Comparison of ENCODE assay signal across 27 cellular contexts in the genomic region with DNA sequence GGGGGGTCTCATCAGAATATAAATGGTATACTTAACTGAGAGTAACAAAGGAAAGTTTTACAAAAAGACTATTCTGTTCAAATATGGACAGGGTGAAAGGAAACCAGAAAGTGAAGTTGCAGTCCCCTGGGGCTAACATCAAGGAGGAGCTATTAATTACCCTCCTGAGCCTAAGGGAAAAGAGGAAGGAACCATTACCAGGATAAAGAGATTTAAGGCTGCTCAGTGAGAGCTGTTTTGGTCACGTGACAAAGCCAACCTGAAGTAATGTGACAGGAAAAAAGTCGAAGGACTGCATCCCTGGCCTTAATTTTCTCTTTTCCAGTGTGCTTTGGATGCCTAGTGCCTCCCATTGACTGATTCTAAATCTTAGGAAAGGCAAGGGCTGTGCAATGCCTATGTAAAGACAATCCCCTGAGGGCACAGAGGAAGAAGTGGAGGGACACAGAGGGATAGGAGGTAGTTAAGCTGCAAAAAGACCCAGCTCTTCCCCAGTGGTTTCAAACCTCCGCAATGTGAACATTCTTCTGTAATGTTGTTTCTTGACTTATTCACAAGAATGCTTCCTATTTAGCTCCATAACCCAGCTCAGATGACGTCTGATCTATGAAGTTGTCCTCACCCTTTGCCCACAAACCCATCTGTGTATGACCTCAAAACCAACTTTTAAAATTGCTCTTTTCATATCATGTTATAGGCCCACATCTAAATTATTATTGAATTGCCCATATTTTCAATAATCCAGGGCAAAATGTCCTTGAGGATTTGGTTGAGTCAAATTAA.
A peak's percentile ranks its signal among the peaks of the same experiment; 100 is the strongest.
DNase-seq lines count a peak whose midpoint lies in the region; ATAC-seq, FAIRE-seq and TF ChIP-seq lines count a peak whose summit lies in the region.
"Had no signal": no experiment of that assay in that cellular context is flagged by ENCODE, and none has a peak within 500 bp of the region (broad histone marks: within the 10 kb centered on the region; RNA-seq: fewer than 3 reads in every experiment).

No MANE protein-coding gene starts in this region.

- peak; percentile 42 for ATAC-seq in CD8-positive, alpha-beta T cell
- ATAC-seq in K562, result no peak
- ATAC-seq: activated CD4-positive, CD25-positive, alpha-beta regulatory T cell treated with anti-CD3 and anti-CD28 coated beads, Interleukin-2, amount 50 U/mL, for 24 hours; activated CD8-positive, alpha-beta T cell treated with anti-CD3 and anti-CD28 coated beads, Interleukin-2, amount 10 ng/mL, durations not matched to agents 7 days and 5 days; gastroesophageal sphincter; sciatic nerve had no signal

- no peak overlapping the region for H3K4me2 ChIP-seq in K562 (ENCODE audit: insufficient read depth, low read length)
- H3K4me2 ChIP-seq in keratinocyte (ENCODE audit: control insufficient read depth, extremely low read depth, insufficient read depth, low read depth, low read length), result no peak overlapping the region

- intact Hi-C loops in CD8-positive, alpha-beta T cell (cut with DNase I, micrococcal nuclease), result no loop called here
- intact Hi-C loops in K562 (cut with micrococcal nuclease) (no loop called here), spleen (cut with DNase I; ENCODE audit: low total_unique reads) (no loop called here)

- FAIRE-seq in K562 (lab: Jason Lieb, UNC), result peak; percentile 26
- peak; percentile 13 for FAIRE-seq in keratinocyte (lab: Jason Lieb, UNC)
- FAIRE-seq: colon, GM12891 had no signal

- H3K79me2 ChIP-seq in K562 (ENCODE audit: control insufficient read depth, insufficient read depth, low read length) (no peaks in the 10 kb centered on the region), keratinocyte (ENCODE audit: control insufficient read depth, insufficient read depth, low read length) (no peaks in the 10 kb centered on the region)

- 78% methylated on average over 4 of the region's 4 CpGs for WGBS in K562 (ENCODE audit: insufficient coverage, low coverage, missing lambda C conversion rate)
- 44 to 51% (median 49%) methylated on average over 4 of the region's 4 CpGs for WGBS in spleen, 5 donors

- TF ChIP-seq POLR2A in K562 (conservative IDR thresholded peaks at IDR 0.05) (no peak), spleen (IDR thresholded peaks at IDR 0.05) (no peak)

- no peak overlapping the region for H2AFZ ChIP-seq in K562 (ENCODE audit: low read depth, low read length)
- no peak overlapping the region for H2AFZ ChIP-seq in keratinocyte (ENCODE audit: control insufficient read depth, low read length)

- TF ChIP-seq CTCF in CD8-positive, alpha-beta T cell (IDR thresholded peaks at IDR 0.05), result no peak
- no peak for TF ChIP-seq CTCF in K562 (IDR thresholded peaks at IDR 0.05 in 2 of 3, conservative IDR thresholded peaks at IDR 0.05 in 1 of 3; ENCODE audit: insufficient read depth in 2 of 3, low read depth in 1 of 3, low read length in 3 of 3)
- no peak for TF ChIP-seq CTCF in keratinocyte (optimal IDR thresholded peaks at IDR 0.05 in 1 of 3, IDR thresholded peaks at IDR 0.05 in 1 of 3, conservative IDR thresholded peaks at IDR 0.05 in 1 of 3; ENCODE audit: extremely low read depth in 1 of 3, insufficient read depth in 2 of 3, low read length in 3 of 3)
- TF ChIP-seq CTCF in spleen (IDR thresholded peaks at IDR 0.05 in 8 of 11, conservative IDR thresholded peaks at IDR 0.05 in 3 of 11), result no peak

- no peak overlapping the region for H3K4me3 ChIP-seq in CD8-positive, alpha-beta T cell (ENCODE audit: low read depth, low read length)
- H3K4me3 ChIP-seq in K562, result no peak overlapping the region
- H3K4me3 ChIP-seq in keratinocyte (ENCODE audit: control insufficient read depth in 2 of 3, extremely low read depth in 1 of 3, insufficient read depth in 2 of 3, low read depth in 1 of 3, low read length in 3 of 3), result no peak overlapping the region
- no peak overlapping the region for H3K4me3 ChIP-seq in spleen
- H3K4me3 ChIP-seq: adrenal gland, gastroesophageal sphincter, Peyer's patch had no signal

- no peaks in the 10 kb centered on the region for H3K9me3 ChIP-seq in CD8-positive, alpha-beta T cell (ENCODE audit: low read length)
- H3K9me3 ChIP-seq in K562 (replicated peaks; ENCODE audit: control insufficient read depth, insufficient read depth, low read depth, low read length), result no peaks in the 10 kb centered on the region
- H3K9me3 ChIP-seq in keratinocyte (ENCODE audit: control insufficient read depth, low read depth, low read length), result no peaks in the 10 kb centered on the region
- H3K9me3 ChIP-seq in spleen, result no peaks in the 10 kb centered on the region
- H3K9me3 ChIP-seq: adrenal gland, gastroesophageal sphincter, Peyer's patch had no signal

- no peaks in the 10 kb centered on the region for H3K36me3 Mint-ChIP-seq in CD8-positive, alpha-beta T cell
- H3K36me3 Mint-ChIP-seq: CD4-positive, alpha-beta memory T cell had no signal

- H4K20me1 ChIP-seq in K562 (replicated peaks; ENCODE audit: control insufficient read depth, insufficient read depth, low read length) (no peaks in the 10 kb centered on the region), keratinocyte (ENCODE audit: control insufficient read depth, extremely low read depth, insufficient read depth, low read length) (no peaks in the 10 kb centered on the region)

- H3K4me3 Mint-ChIP-seq in CD8-positive, alpha-beta T cell, result no peak overlapping the region
- H3K4me3 Mint-ChIP-seq: activated CD8-positive, alpha-beta T cell treated with anti-CD3 and anti-CD28 coated beads, Interleukin-2, amount 10 ng/mL, durations not matched to agents 7 days and 5 days; CD4-positive, alpha-beta memory T cell; nephron had no signal

- no peaks in the 10 kb centered on the region for H3K36me3 ChIP-seq in CD8-positive, alpha-beta T cell (ENCODE audit: insufficient read depth, low read length)
- no peaks in the 10 kb centered on the region; the same call in 2 of the 3 replicates for H3K36me3 ChIP-seq in K562 (ENCODE audit: control insufficient read depth, insufficient read depth, low read length)
- no peaks in the 10 kb centered on the region for H3K36me3 ChIP-seq in keratinocyte (ENCODE audit: control insufficient read depth in 2 of 2, extremely low read depth in 1 of 2, insufficient read depth in 2 of 2, low read length in 2 of 2)
- no peaks in the 10 kb centered on the region for H3K36me3 ChIP-seq in spleen
- H3K36me3 ChIP-seq: adrenal gland, brain microvascular endothelial cell, gastroesophageal sphincter, Peyer's patch had no signal

- BruUV-seq in K562 (replicated peaks; lab: Mats Ljungman, UMichigan), result no TSS peak

- no peak overlapping the region for H3K27ac Mint-ChIP-seq in CD8-positive, alpha-beta T cell
- H3K27ac Mint-ChIP-seq: activated CD8-positive, alpha-beta T cell treated with anti-CD3 and anti-CD28 coated beads, Interleukin-2, amount 10 ng/mL, durations not matched to agents 7 days and 5 days; CD4-positive, alpha-beta memory T cell; nephron had no signal

- H3K27ac ChIP-seq in CD8-positive, alpha-beta T cell (ENCODE audit: low read depth, low read length), result no peak overlapping the region
- H3K27ac ChIP-seq in K562 (ENCODE audit: extremely low read depth, low read depth, low read length), result no peak overlapping the region
- H3K27ac ChIP-seq in keratinocyte (ENCODE audit: control insufficient read depth, insufficient read depth, low read length), result no peak overlapping the region
- no peak overlapping the region for H3K27ac ChIP-seq in spleen
- H3K27ac ChIP-seq: adrenal gland, brain microvascular endothelial cell, gastroesophageal sphincter, Peyer's patch had no signal

- CTCF ChIA-PET in CD8-positive, alpha-beta T cell (lab: Charles Lee), result interaction anchor here (1.5 kb wide), 1 partner anchor 14 kb away, joined by 4 read pairs; no protein-coding TSS in a partner anchor
- CTCF ChIA-PET in K562 (lab: Yijun Ruan, JAX; ENCODE audit: low intra/inter-chr PET ratio), result no interaction called here

- no peak for TF ChIP-seq RAD21 in K562 (CRISPR knock-in tag; conservative IDR thresholded peaks at IDR 0.05 in 1 of 2, IDR thresholded peaks at IDR 0.05 in 1 of 2)

- H3K9ac ChIP-seq in K562 (ENCODE audit: insufficient read depth in 1 of 2, low read depth in 2 of 2, low read length in 2 of 2) (no peak overlapping the region), keratinocyte (ENCODE audit: control insufficient read depth, extremely low read depth, insufficient read depth, low read length) (no peak overlapping the region)

- no peaks in the 10 kb centered on the region for H3K9me3 Mint-ChIP-seq in CD8-positive, alpha-beta T cell
- H3K9me3 Mint-ChIP-seq: CD4-positive, alpha-beta memory T cell had no signal

- H3K4me1 ChIP-seq in CD8-positive, alpha-beta T cell (ENCODE audit: insufficient read depth, low read length), result no peaks in the 10 kb centered on the region
- H3K4me1 ChIP-seq in K562 (replicated peaks in 1 of 2; ENCODE audit: control insufficient read depth in 2 of 2, insufficient read depth in 2 of 2, low read length in 2 of 2), result peaks cover 0 to 3% of the 10 kb centered on the region in 2 experiments; a peak in 2 of 5 replicates
- H3K4me1 ChIP-seq in keratinocyte (ENCODE audit: control insufficient read depth, extremely low read depth, insufficient read depth, low read length), result no peaks in the 10 kb centered on the region
- H3K4me1 ChIP-seq in spleen, result no peaks in the 10 kb centered on the region
- H3K4me1 ChIP-seq: adrenal gland, gastroesophageal sphincter, Peyer's patch had no signal

- no peaks in the 10 kb centered on the region for H3K4me1 Mint-ChIP-seq in CD8-positive, alpha-beta T cell (ENCODE audit: low read depth)
- H3K4me1 Mint-ChIP-seq: CD4-positive, alpha-beta memory T cell had no signal

- H3K27me3 Mint-ChIP-seq in CD8-positive, alpha-beta T cell (ENCODE audit: low read depth), result peaks cover 2% of the 10 kb centered on the region

- H3K27me3 ChIP-seq in CD8-positive, alpha-beta T cell (ENCODE audit: insufficient read depth, low read length), result no peaks in the 10 kb centered on the region
- H3K27me3 ChIP-seq in K562 (ENCODE audit: control insufficient read depth in 2 of 2, insufficient read depth in 2 of 2, low read length in 2 of 2) (no peaks in the 10 kb centered on the region), keratinocyte (ENCODE audit: control insufficient read depth, extremely low read depth, insufficient read depth, low read length) (no peaks in the 10 kb centered on the region), spleen (replicated peaks in 1 of 7) (no peaks in the 10 kb centered on the region)
- H3K27me3 ChIP-seq: adrenal gland, brain microvascular endothelial cell, gastroesophageal sphincter, Peyer's patch had no signal

- TF ChIP-seq EP300 in K562 (IDR thresholded peaks at IDR 0.05; ENCODE audit: low read length), result no peak

- DNase-seq in CD8-positive, alpha-beta T cell, result no peak
- DNase-seq in MV-4-11 (lab: John Stamatoyannopoulos, UW), result peak; percentile 1
- DNase-seq in K562 (ENCODE audit: extremely low read depth in 1 of 4, low spot score in 3 of 4), result no peak
- no peak for DNase-seq in keratinocyte (ENCODE audit: low read depth, low spot score)
- no peak for DNase-seq in spleen
- no peak for DNase-seq in activated CD8-positive, alpha-beta memory T cell treated with anti-CD3 and anti-CD28 coated beads, Interleukin-2, amount 50 U/mL, for 4 hours
- DNase-seq in DMS53 (lab: John Stamatoyannopoulos, UW), result no peak
- DNase-seq: activated CD8-positive, alpha-beta T cell treated with anti-CD3 and anti-CD28 coated beads, Interleukin-2, amount 10 ng/mL, durations not matched to agents 7 days and 5 days; activated T-cell treated with anti-CD3 and anti-CD28 coated beads, Interleukin-2, amount 50 U/mL, for 1 hour; adrenal gland; brain microvascular endothelial cell; CD4-positive, alpha-beta memory T cell; DMS79; Karpas-422; midbrain; NCI-H1048; NCI-H2081; NCI-H446; Peyer's patch; posterior cingulate gyrus; T1000 had no signal

- POLR2A ChIA-PET in CD8-positive, alpha-beta T cell (lab: Charles Lee), result no interaction called here
- POLR2A ChIA-PET in K562 (lab: Yijun Ruan, JAX), result no interaction called here

- dilution Hi-C loops in keratinocyte (cut with MboI; ENCODE audit: extremely low pct_ligation_motif_present, low sequenced_read_pairs), result no loop called here

- H3K9me1 ChIP-seq in K562 (ENCODE audit: control insufficient read depth, insufficient read depth, low read length), result no peaks in the 10 kb centered on the region
- no peaks in the 10 kb centered on the region for H3K9me1 ChIP-seq in keratinocyte (ENCODE audit: control insufficient read depth, extremely low read depth, insufficient read depth, low read length)

- in situ Hi-C loops in K562 (cut with MboI), result no loop called here
